Comparison of ENCODE assay signal across 16 cellular contexts in genomic region chr17:35017021-35017420, GRCh38. TPM values are rescaled to one million over a fixed set of nuclear protein-coding genes. Genes with fewer than 3 reads are reported as not detected.
DNase-seq lines count a peak whose midpoint lies in the region; ATAC-seq and TF ChIP-seq lines count a peak whose summit lies in the region.
"Had no signal": no experiment of that assay in that cellular context is flagged by ENCODE, and none has a peak within 500 bp of the region (broad histone marks: within the 10 kb centered on the region; RNA-seq: fewer than 3 reads in every experiment).

No MANE protein-coding gene starts in this region.

- no peak for DNase-seq in CD14-positive monocyte (ENCODE audit: low spot score)
- DNase-seq in CD4-positive, alpha-beta memory T cell = no peak
- DNase-seq in psoas muscle = no peak
- no peak for DNase-seq in HuH-7 (ENCODE audit: low spot score)
- DNase-seq in activated CD8-positive, alpha-beta memory T cell treated with anti-CD3 and anti-CD28 coated beads, Interleukin-2, amount 10 ng/mL, durations not matched to agents 7 days and 5 days = no peak
- DNase-seq: GOT3, KG1, NCI-H1092, NCI-H1694, NCI-H2107, NCI-H345, NCI-H69, PC-3 had no signal

- peaks cover 70% of the 10 kb centered on the region for H3K36me3 ChIP-seq in CD4-positive, alpha-beta memory T cell (ENCODE audit: insufficient read depth, low read length)
- H3K36me3 ChIP-seq in psoas muscle (ENCODE audit: insufficient read depth in 1 of 2, low read depth in 1 of 2) = peaks cover 2 to 92% of the 10 kb centered on the region in 2 donors

- H3K27ac ChIP-seq in CD4-positive, alpha-beta memory T cell (ENCODE audit: low read depth, low read length) = no peak overlapping the region
- peak overlapping the region; percentile 99 for H3K27ac ChIP-seq in cingulate gyrus (ENCODE audit: low read depth, low read length)
- peak overlapping the region; percentile 72 for H3K27ac ChIP-seq in psoas muscle

- no peaks in the 10 kb centered on the region for H3K27me3 ChIP-seq in CD4-positive, alpha-beta memory T cell (ENCODE audit: insufficient read depth, low read length)
- H3K27me3 ChIP-seq in psoas muscle (ENCODE audit: insufficient read depth in 3 of 3, low read length in 2 of 3) = no peaks in the 10 kb centered on the region

- POLR2A ChIA-PET in CD4-positive, alpha-beta memory T cell (lab: Charles Lee; ENCODE audit: partially characterized antibody) = interaction anchor here (2.8 kb wide), 1 partner anchor 47 kb away, joined by 9 read pairs; the partner anchor contains the start of gene RFFL

- H3K9me3 ChIP-seq in CD4-positive, alpha-beta memory T cell (ENCODE audit: control insufficient read depth in 1 of 2, low read length in 2 of 2) = no peaks in the 10 kb centered on the region
- no peaks in the 10 kb centered on the region for H3K9me3 ChIP-seq in psoas muscle

- WGBS in psoas muscle, 3 donors = 91 to 100% (median 98%) methylated on average over 4 of the region's 4 CpGs

- H3K27ac Mint-ChIP-seq in CD14-positive monocyte = peak overlapping the region in 4 of 7 donors; percentile 1 to 24 (median 9)
- H3K27ac Mint-ChIP-seq in CD4-positive, alpha-beta memory T cell = peak overlapping the region in 5 of 7 donors; percentile 0 to 83 (median 46)
- no peak overlapping the region for H3K27ac Mint-ChIP-seq in activated CD8-positive, alpha-beta memory T cell treated with anti-CD3 and anti-CD28 coated beads, Interleukin-2, amount 10 ng/mL, durations not matched to agents 7 days and 5 days
- H3K27ac Mint-ChIP-seq: B cell had no signal

- ATAC-seq in psoas muscle (peak in 3 of 4 donors; percentile 11 to 21 (median 18)), HG02642 (IDR thresholded peaks at IDR 0.05; ENCODE audit: poor library complexity, unreplicated experiment) (no peak)
- ATAC-seq in activated CD8-positive, alpha-beta memory T cell treated with anti-CD3 and anti-CD28 coated beads, Interleukin-2, amount 10 ng/mL, durations not matched to agents 7 days and 5 days = no peak
- ATAC-seq: PC-3 had no signal

- peaks cover under 1% of the 10 kb centered on the region for H3K4me1 Mint-ChIP-seq in CD14-positive monocyte
- H3K4me1 Mint-ChIP-seq in CD4-positive, alpha-beta memory T cell = peaks cover 17 to 43% (median 34%) of the 10 kb centered on the region in 4 donors
- peaks cover 20% of the 10 kb centered on the region for H3K4me1 Mint-ChIP-seq in activated CD8-positive, alpha-beta memory T cell treated with anti-CD3 and anti-CD28 coated beads, Interleukin-2, amount 10 ng/mL, durations not matched to agents 7 days and 5 days
- H3K4me1 Mint-ChIP-seq: B cell had no signal

- H3K9me3 Mint-ChIP-seq in CD14-positive monocyte = no peaks in the 10 kb centered on the region
- H3K9me3 Mint-ChIP-seq in CD4-positive, alpha-beta memory T cell = no peaks in the 10 kb centered on the region
- H3K9me3 Mint-ChIP-seq in activated CD8-positive, alpha-beta memory T cell treated with anti-CD3 and anti-CD28 coated beads, Interleukin-2, amount 10 ng/mL, durations not matched to agents 7 days and 5 days (ENCODE audit: low read depth) = no peaks in the 10 kb centered on the region

- H3K4me3 ChIP-seq in CD4-positive, alpha-beta memory T cell (ENCODE audit: low read length in 2 of 2) = no peak overlapping the region
- no peak overlapping the region for H3K4me3 ChIP-seq in psoas muscle

- peaks cover 0 to 2% (median 0%) of the 10 kb centered on the region in 3 donors for H3K27me3 Mint-ChIP-seq in CD14-positive monocyte (ENCODE audit: low read depth in 3 of 3)
- no peaks in the 10 kb centered on the region for H3K27me3 Mint-ChIP-seq in CD4-positive, alpha-beta memory T cell
- no peaks in the 10 kb centered on the region for H3K27me3 Mint-ChIP-seq in activated CD8-positive, alpha-beta memory T cell treated with anti-CD3 and anti-CD28 coated beads, Interleukin-2, amount 10 ng/mL, durations not matched to agents 7 days and 5 days
- H3K27me3 Mint-ChIP-seq: B cell had no signal

- no peak for TF ChIP-seq CTCF in CD14-positive monocyte (IDR thresholded peaks at IDR 0.05)
- no peak for TF ChIP-seq CTCF in psoas muscle (IDR thresholded peaks at IDR 0.05)

- peaks cover 17% of the 10 kb centered on the region for H3K4me1 ChIP-seq in CD4-positive, alpha-beta memory T cell (ENCODE audit: insufficient read depth, low read length)
- peaks cover 8% of the 10 kb centered on the region for H3K4me1 ChIP-seq in psoas muscle

- intact Hi-C loops in CD14-positive monocyte (cut with micrococcal nuclease) = no loop called here
- intact Hi-C loops in CD4-positive, alpha-beta memory T cell (cut with micrococcal nuclease) = no loop called here
- intact Hi-C loops in psoas muscle (cut with DNase I) = loop anchor here in 1 of 2 donors (5.0 kb wide), 1 partner anchor 45 kb away; the partner anchor contains the start of gene RFFL

- H3K36me3 Mint-ChIP-seq in CD14-positive monocyte = peaks cover 88 to 98% of the 10 kb centered on the region in 2 donors
- H3K36me3 Mint-ChIP-seq in CD4-positive, alpha-beta memory T cell = peaks cover 75 to 81% of the 10 kb centered on the region in 2 donors
- peaks cover 50% of the 10 kb centered on the region for H3K36me3 Mint-ChIP-seq in activated CD8-positive, alpha-beta memory T cell treated with anti-CD3 and anti-CD28 coated beads, Interleukin-2, amount 10 ng/mL, durations not matched to agents 7 days and 5 days

- H3K4me3 Mint-ChIP-seq in CD14-positive monocyte = no peak overlapping the region
- no peak overlapping the region for H3K4me3 Mint-ChIP-seq in CD4-positive, alpha-beta memory T cell
- H3K4me3 Mint-ChIP-seq in activated CD8-positive, alpha-beta memory T cell treated with anti-CD3 and anti-CD28 coated beads, Interleukin-2, amount 10 ng/mL, durations not matched to agents 7 days and 5 days = no peak overlapping the region
- H3K4me3 Mint-ChIP-seq: B cell had no signal

- CTCF ChIA-PET in CD4-positive, alpha-beta memory T cell (lab: Charles Lee; ENCODE audit: partially characterized antibody) = interaction anchor here (1.2 to 2.0 kb wide), 3 partner anchors 8 to 73 kb away, joined by 4 to 7 read pairs (median 5); partner anchors contain the start of gene RFFL
- CTCF ChIA-PET in activated CD8-positive, alpha-beta memory T cell treated with anti-CD3 and anti-CD28 coated beads, Interleukin-2, amount 10 ng/mL, durations not matched to agents 7 days and 5 days (lab: Charles Lee) = no interaction called here

RNA-seq across cellular contexts. Expression of gene LIG3, which starts 36.7 kb away (rescaled TPM):
- polyA plus RNA-seq in CD14-positive monocyte = 1 to 10 TPM; 6.0 to 7.5 TPM
- 10 to 100 TPM; 41.9 to 50.8 TPM for total RNA-seq in CD4-positive, alpha-beta memory T cell
- polyA plus RNA-seq in CD4-positive, alpha-beta memory T cell = 10 to 100 TPM in 1 of 2 donors, 1 to 10 TPM in 1; 7.7 to 16.3 TPM
- 10 to 100 TPM; 23.5 to 28.2 (median 26.2) TPM for total RNA-seq in psoas muscle
- polyA plus RNA-seq in psoas muscle = 10 to 100 TPM; 11.5 to 17.6 (median 12.2) TPM
- 10 to 100 TPM; 54.4 to 56.5 TPM for total RNA-seq in activated CD8-positive, alpha-beta memory T cell treated with anti-CD3 and anti-CD28 coated beads, Interleukin-2, amount 10 ng/mL, durations not matched to agents 7 days and 5 days

RNA-seq across cellular contexts. Expression of gene RFFL, which starts 46.5 kb away (rescaled TPM):
- 10 to 100 TPM; 16.1 to 24.7 TPM for polyA plus RNA-seq in CD14-positive monocyte
- total RNA-seq in CD4-positive, alpha-beta memory T cell = 10 to 100 TPM; 72.1 to 82.3 TPM
- polyA plus RNA-seq in CD4-positive, alpha-beta memory T cell = 10 to 100 TPM; 48.3 to 51.0 TPM
- total RNA-seq in psoas muscle = 10 to 100 TPM; 23.6 to 39.5 (median 31.1) TPM
- polyA plus RNA-seq in psoas muscle = 10 to 100 TPM in 1 of 3 donors, 1 to 10 TPM in 2; 7.0 to 19.1 (median 8.6) TPM
- total RNA-seq in activated CD8-positive, alpha-beta memory T cell treated with anti-CD3 and anti-CD28 coated beads, Interleukin-2, amount 10 ng/mL, durations not matched to agents 7 days and 5 days = 10 to 100 TPM; 47.7 to 52.2 TPM

RNA-seq across cellular contexts. Expression of gene ZNF830, which starts 55.7 kb away (rescaled TPM):
- polyA plus RNA-seq in CD14-positive monocyte = 1 to 10 TPM; 4.2 to 4.7 TPM
- total RNA-seq in CD4-positive, alpha-beta memory T cell = 10 to 100 TPM; 41.0 to 44.0 TPM
- 10 to 100 TPM; 16.7 to 24.3 TPM for polyA plus RNA-seq in CD4-positive, alpha-beta memory T cell
- total RNA-seq in psoas muscle = 10 to 100 TPM in 2 of 4 donors, 1 to 10 TPM in 2; 7.0 to 12.6 (median 10.6) TPM
- polyA plus RNA-seq in psoas muscle = 10 to 100 TPM in 1 of 3 donors, 1 to 10 TPM in 2; 7.2 to 13.6 (median 9.6) TPM
- total RNA-seq in activated CD8-positive, alpha-beta memory T cell treated with anti-CD3 and anti-CD28 coated beads, Interleukin-2, amount 10 ng/mL, durations not matched to agents 7 days and 5 days = 10 to 100 TPM; 27.7 to 32.7 TPM

RNA-seq across cellular contexts. Expression of gene CCT6B, which starts 55.8 kb away (rescaled TPM):
- 1 to 10 TPM; 1.4 to 1.8 TPM for polyA plus RNA-seq in CD14-positive monocyte
- 1 to 10 TPM; 2.0 to 2.1 TPM for total RNA-seq in CD4-positive, alpha-beta memory T cell
- polyA plus RNA-seq in CD4-positive, alpha-beta memory T cell = 1 to 10 TPM in 1 of 2 donors, under 1 TPM in 1; 0.61 to 1.6 TPM
- total RNA-seq in psoas muscle = 1 to 10 TPM; 2.4 to 5.2 (median 3.3) TPM
- polyA plus RNA-seq in psoas muscle = 1 to 10 TPM in 2 of 3 donors, under 1 TPM in 1; 0.74 to 1.7 (median 1.2) TPM
- total RNA-seq in activated CD8-positive, alpha-beta memory T cell treated with anti-CD3 and anti-CD28 coated beads, Interleukin-2, amount 10 ng/mL, durations not matched to agents 7 days and 5 days = 1 to 10 TPM; 1.9 to 2.4 TPM

Comparison
In these comparisons a context has a peak if more than half of its experiments do, and no peak if none do; other contexts are left out.
1. ATAC-seq: peak in psoas muscle (3 of 4); none in HG02642 (single experiment) and activated CD8-positive, alpha-beta memory T cell treated with anti-CD3 and anti-CD28 coated beads, Interleukin-2, amount 10 ng/mL, durations not matched to agents 7 days and 5 days (single experiment).